8 cellular contexts compared by ENCODE assay signal in genomic region chr1:226798427-226799411, GRCh38. TPM values are rescaled to one million over a fixed set of nuclear protein-coding genes. Genes with fewer than 3 reads are reported as not detected.
DNase-seq lines count a peak whose midpoint lies in the region; ATAC-seq and TF ChIP-seq lines count a peak whose summit lies in the region.

No MANE protein-coding gene starts in this region.

- no peak overlapping the region for H3K9ac ChIP-seq in GM23248

- in situ Hi-C loops in GM23248 (cut with MboI), result no loop called here

- no peaks in the 10 kb centered on the region for H3K79me2 ChIP-seq in GM23248 (ENCODE audit: insufficient read depth)

- no peaks in the 10 kb centered on the region for H3K9me3 ChIP-seq in GM23248 (ENCODE audit: low read depth)
- H3K9me3 ChIP-seq in BE2C, result no peaks in the 10 kb centered on the region
- no peaks in the 10 kb centered on the region for H3K9me3 ChIP-seq in MG63

- TF ChIP-seq CTCF in GM06990 (IDR thresholded peaks at IDR 0.05; ENCODE audit: insufficient read depth, low read length, poor library complexity, severe bottlenecking), result no peak
- TF ChIP-seq CTCF in BE2C (IDR thresholded peaks at IDR 0.05; ENCODE audit: low read depth, low read length), result no peak

- peak overlapping the region; percentile 68 to 84 (median 72) for H3K4me3 Mint-ChIP-seq in immature natural killer cell
- H3K4me3 Mint-ChIP-seq in stimulated activated naive CD8-positive, alpha-beta T cell treated with anti-CD3 and anti-CD28 coated beads, Interleukin-15, Interleukin-2, amounts not matched to agents 100 ng/mL and 50 ng/mL, for 24 hours, result peak overlapping the region; percentile 64

- H3K36me3 Mint-ChIP-seq in immature natural killer cell, result no peaks in the 10 kb centered on the region
- H3K36me3 Mint-ChIP-seq in stimulated activated naive CD8-positive, alpha-beta T cell treated with anti-CD3 and anti-CD28 coated beads, Interleukin-15, Interleukin-2, amounts not matched to agents 100 ng/mL and 50 ng/mL, for 24 hours (ENCODE audit: low read depth), result no peaks in the 10 kb centered on the region

- H3K4me1 Mint-ChIP-seq in immature natural killer cell, result peaks cover 30 to 41% of the 10 kb centered on the region in 2 donors
- peaks cover 40% of the 10 kb centered on the region for H3K4me1 Mint-ChIP-seq in stimulated activated naive CD8-positive, alpha-beta T cell treated with anti-CD3 and anti-CD28 coated beads, Interleukin-15, Interleukin-2, amounts not matched to agents 100 ng/mL and 50 ng/mL, for 24 hours (ENCODE audit: low read depth)

- no peaks in the 10 kb centered on the region for H3K9me2 ChIP-seq in GM23248 (ENCODE audit: insufficient read depth)

- H3K27ac ChIP-seq in GM23248, result no peak overlapping the region

- H3K27me3 ChIP-seq in GM06990 (replicated peaks; ENCODE audit: control insufficient read depth, insufficient read depth, low read length) (no peaks in the 10 kb centered on the region), GM23248 (replicated peaks; ENCODE audit: insufficient read depth) (peaks cover 18% of the 10 kb centered on the region; the same call in 1 of the 2 replicates), BE2C (no peaks in the 10 kb centered on the region), MG63 (no peaks in the 10 kb centered on the region)

- DNase-seq in GM06990 (ENCODE audit: extremely low read depth, insufficient read length) (peak; percentile 73), immature natural killer cell (peak; percentile 72 to 73 (median 73)), GM23248 (no peak), BE2C (no peak), MG63 (no peak)
- DNase-seq in activated CD4-positive, alpha-beta T cell treated with anti-CD3 and anti-CD28 coated beads for 48 hours, result peak; percentile 80

- no peaks in the 10 kb centered on the region for H3K4me1 ChIP-seq in GM23248 (ENCODE audit: insufficient read depth)
- no peaks in the 10 kb centered on the region for H3K4me1 ChIP-seq in BE2C

- 78 to 82% methylated on average over 21 of the region's 22 CpGs for WGBS in GM23248 (ENCODE audit: low coverage in 1 of 2, low lambda C conversion rate in 2 of 2, missing lambda C conversion rate in 2 of 2), 2 experiments

- H2AFZ ChIP-seq in GM23248, result no peak overlapping the region

- H3K4me3 ChIP-seq in GM06990 (replicated peaks; ENCODE audit: low read depth, low read length), result no peak overlapping the region
- no peak overlapping the region for H3K4me3 ChIP-seq in GM23248
- no peak overlapping the region for H3K4me3 ChIP-seq in BE2C (ENCODE audit: low read depth, low read length)
- no peak overlapping the region for H3K4me3 ChIP-seq in MG63

- no peaks in the 10 kb centered on the region for H3K9me3 Mint-ChIP-seq in immature natural killer cell
- no peaks in the 10 kb centered on the region for H3K9me3 Mint-ChIP-seq in stimulated activated naive CD8-positive, alpha-beta T cell treated with anti-CD3 and anti-CD28 coated beads, Interleukin-15, Interleukin-2, amounts not matched to agents 100 ng/mL and 50 ng/mL, for 24 hours

- peaks cover 0 to 9% (median 3%) of the 10 kb centered on the region in 3 donors for H3K27me3 Mint-ChIP-seq in immature natural killer cell (ENCODE audit: low read depth in 3 of 3)
- no peaks in the 10 kb centered on the region for H3K27me3 Mint-ChIP-seq in stimulated activated naive CD8-positive, alpha-beta T cell treated with anti-CD3 and anti-CD28 coated beads, Interleukin-15, Interleukin-2, amounts not matched to agents 100 ng/mL and 50 ng/mL, for 24 hours

- H3K36me3 ChIP-seq in GM06990 (ENCODE audit: control insufficient read depth, insufficient read depth, low read length), result no peaks in the 10 kb centered on the region
- H3K36me3 ChIP-seq in GM23248 (ENCODE audit: low read depth), result no peaks in the 10 kb centered on the region
- no peaks in the 10 kb centered on the region for H3K36me3 ChIP-seq in BE2C
- H3K36me3 ChIP-seq in MG63, result no peaks in the 10 kb centered on the region

- no peaks in the 10 kb centered on the region for H4K20me1 ChIP-seq in GM23248 (ENCODE audit: insufficient read depth)

- peak; percentile 78 for ATAC-seq in HG02798 (IDR thresholded peaks at IDR 0.05; ENCODE audit: poor library complexity, unreplicated experiment)

- no peaks in the 10 kb centered on the region for H3F3A ChIP-seq in GM23248 (ENCODE audit: insufficient read depth)

- peak overlapping the region; percentile 86 to 99 (median 95) for H3K27ac Mint-ChIP-seq in immature natural killer cell
- H3K27ac Mint-ChIP-seq in stimulated activated naive CD8-positive, alpha-beta T cell treated with anti-CD3 and anti-CD28 coated beads, Interleukin-15, Interleukin-2, amounts not matched to agents 100 ng/mL and 50 ng/mL, for 24 hours, result peak overlapping the region; percentile 93

- no peak overlapping the region for H3K4me2 ChIP-seq in GM23248 (ENCODE audit: unreplicated experiment)

RNA-seq across cellular contexts. Expression of gene ITPKB, which starts 59.6 kb away (rescaled TPM):
- polyA plus RNA-seq in immature natural killer cell (10 to 100 TPM; 14.1 to 37.8 (median 18.7) TPM), GM23248 (2016; fragmentation: Nextera tagmentation; extraction: Ambion mirVana) (0.26 and 0.33 TPM in 2 replicates)
- 0.86 and 1.6 TPM in 2 replicates for total RNA-seq in GM23248 (2014; rRNA removed; shearing (Covaris generic))
- polyA plus RNA-seq in BE2C (2012; ENCODE audit: insufficient read depth, insufficient read length, low read depth), result 0.25 TPM
- total RNA-seq in MG63 (2014; rRNA removed; shearing (Covaris generic); ENCODE audit: low replicate concordance), result 14.7 and 19.0 TPM in 2 replicates

Comparison
In these comparisons a context has a peak if more than half of its experiments do, and no peak if none do; other contexts are left out.
1. DNase-seq: peak in GM06990 (single experiment), activated CD4-positive, alpha-beta T cell treated with anti-CD3 and anti-CD28 coated beads for 48 hours (single experiment) and immature natural killer cell (3 of 3); none in GM23248 (single experiment), BE2C (single experiment) and MG63 (single experiment).